ENCODE assay signal across 2 cellular contexts in genomic region chr17:50100480-50100883, GRCh38.
TF ChIP-seq lines count a peak whose summit lies in the region.

No MANE protein-coding gene starts in this region.

TF ChIP-seq in HepG2, 621 proteins besides CTCF, POLR2A, EP300 and RAD21:
- TF ChIP-seq TERF1 (CRISPR knock-in tag; IDR thresholded peaks at IDR 0.05) (no peak), ZNF629 (CRISPR knock-in tag; conservative IDR thresholded peaks at IDR 0.05) (peak; percentile 86), ZMYM3 (CRISPR knock-in tag; IDR thresholded peaks at IDR 0.05) (0 out of 2 replicates have a peak, but pooled peaks have one; percentile 16), SRSF1 (optimal IDR thresholded peaks at IDR 0.05; ENCODE audit: low read depth, low read length) (no peak), KLF6 (CRISPR knock-in tag; IDR thresholded peaks at IDR 0.05) (no peak)

TF ChIP-seq in SK-N-SH treated with all-trans-retinoic acid at 6 μM for 48 hours, 23 proteins besides CTCF, POLR2A, EP300 and RAD21:
- TF ChIP-seq PPARA (CRISPR knock-in tag; IDR thresholded peaks at IDR 0.05; ENCODE audit: borderline replicate concordance) = no peak
- no peak for TF ChIP-seq ISL1 (CRISPR knock-in tag; IDR thresholded peaks at IDR 0.05)
- no peak for TF ChIP-seq CSDC2 (CRISPR knock-in tag; IDR thresholded peaks at IDR 0.05)
- no peak for TF ChIP-seq CREB5 (CRISPR knock-in tag; IDR thresholded peaks at IDR 0.05; ENCODE audit: low read depth)
- TF ChIP-seq GLIS3 (CRISPR knock-in tag; IDR thresholded peaks at IDR 0.05) = no peak
- TF ChIP-seq TCF4 (CRISPR knock-in tag; IDR thresholded peaks at IDR 0.05; ENCODE audit: borderline replicate concordance) = no peak
- no peak for TF ChIP-seq RARB (CRISPR knock-in tag; IDR thresholded peaks at IDR 0.05)
- TF ChIP-seq PATZ1 (CRISPR knock-in tag; IDR thresholded peaks at IDR 0.05; ENCODE audit: borderline replicate concordance) = no peak
- no peak for TF ChIP-seq OSR1 (CRISPR knock-in tag; IDR thresholded peaks at IDR 0.05)
- TF ChIP-seq ZFP30 (CRISPR knock-in tag; IDR thresholded peaks at IDR 0.05) = no peak
- TF ChIP-seq SNAI2 (CRISPR knock-in tag; IDR thresholded peaks at IDR 0.05) = no peak
- TF ChIP-seq CSRNP3 (CRISPR knock-in tag; IDR thresholded peaks at IDR 0.05) = no peak
- no peak for TF ChIP-seq ESRRG (CRISPR knock-in tag; IDR thresholded peaks at IDR 0.05)
- no peak for TF ChIP-seq ARNTL (CRISPR knock-in tag; IDR thresholded peaks at IDR 0.05; ENCODE audit: borderline replicate concordance, low read depth)
- TF ChIP-seq ZNF565 (CRISPR knock-in tag; conservative IDR thresholded peaks at IDR 0.05; ENCODE audit: low read depth) = no peak
- no peak for TF ChIP-seq ZNF70 (CRISPR knock-in tag; IDR thresholded peaks at IDR 0.05)
- TF ChIP-seq ZNF8 (CRISPR knock-in tag; IDR thresholded peaks at IDR 0.05) = no peak
- no peak for TF ChIP-seq TSHZ2 (CRISPR knock-in tag; IDR thresholded peaks at IDR 0.05)
- no peak for TF ChIP-seq BACH2 (CRISPR knock-in tag; IDR thresholded peaks at IDR 0.05; ENCODE audit: borderline replicate concordance)
- no peak for TF ChIP-seq TOX (CRISPR knock-in tag; IDR thresholded peaks at IDR 0.05; ENCODE audit: borderline replicate concordance)
